Comparison of ENCODE assay signal across 19 cellular contexts in the genomic region with DNA sequence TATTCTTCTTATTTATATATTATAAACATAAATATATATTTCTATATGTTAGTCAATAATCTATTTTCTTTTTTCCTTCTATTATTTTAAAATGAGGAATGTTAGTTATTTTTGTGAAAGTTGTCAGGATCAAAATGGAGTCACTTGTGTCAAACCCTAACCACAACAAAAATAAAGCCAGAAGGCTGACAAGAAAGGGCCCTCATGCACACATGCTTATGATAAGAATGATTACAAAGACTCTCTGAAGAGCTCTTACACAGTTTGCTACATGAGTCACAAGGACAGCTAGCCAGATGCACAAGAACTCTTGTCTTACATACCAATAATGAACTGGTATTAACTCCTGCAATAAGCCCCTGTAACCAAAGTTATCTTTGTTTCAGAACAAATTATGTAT.
DNase-seq lines count a peak whose midpoint lies in the region; ATAC-seq, FAIRE-seq and TF ChIP-seq lines count a peak whose summit lies in the region.
"Had no signal": no experiment of that assay in that cellular context is flagged by ENCODE, and none has a peak within 500 bp of the region (broad histone marks: within the 10 kb centered on the region; RNA-seq: fewer than 3 reads in every experiment).

No MANE protein-coding gene starts in this region.

- peak; percentile 31 for DNase-seq in AG09309 (ENCODE audit: low read depth)
- DNase-seq in HCEC 1CT = peak; percentile 29
- DNase-seq in bronchial epithelial cell (ENCODE audit: low read depth) = peak; percentile 48
- peak; percentile 21 for DNase-seq in kidney tubule cell (ENCODE audit: low spot score)
- DNase-seq in cerebellar cortex (ENCODE audit: low spot score) = no peak
- DNase-seq in GM23338 (ENCODE audit: low spot score) = no peak
- DNase-seq in activated naive CD4-positive, alpha-beta T cell (lab: John Stamatoyannopoulos, UW) = no peak
- DNase-seq: activated CD4-positive, alpha-beta T cell treated with anti-CD3 and anti-CD28 coated beads, Interleukin-2, amount 10 ng/mL, durations not matched to agents 24 days and 14 days; activated naive CD4-positive, alpha-beta T cell treated with anti-CD3 and anti-CD28 coated beads for 36 hours; body of pancreas; left cardiac atrium; NCI-H1105; NK-92 treated with Interleukin-12 subunit alpha and Interleukin-12 subunit beta, amount 100 ng/mL, for 24 hours; stimulated activated CD4-positive, alpha-beta T cell treated with anti-CD3 and anti-CD28 coated beads, Interleukin-2, amount 100 ng/mL, for 48 hours had no signal

- H3K36me3 ChIP-seq in bronchial epithelial cell (ENCODE audit: control insufficient read depth, insufficient read depth, low read length) = no peaks in the 10 kb centered on the region
- no peaks in the 10 kb centered on the region for H3K36me3 ChIP-seq in GM23338 (ENCODE audit: insufficient read depth)
- H3K36me3 ChIP-seq: esophagus muscularis mucosa, vagina had no signal

- H3K27me3 Mint-ChIP-seq in GM23338 (ENCODE audit: insufficient read depth, low read depth, poor library complexity) = no peaks in the 10 kb centered on the region

- no peaks in the 10 kb centered on the region for H3K9me2 ChIP-seq in GM23338 (ENCODE audit: insufficient read depth)

- no peak for ATAC-seq in GM21528 (IDR thresholded peaks at IDR 0.05; ENCODE audit: low FRiP score, unreplicated experiment)
- ATAC-seq in GM23338 = no peak
- ATAC-seq: body of pancreas, HCT116, sciatic nerve had no signal

- peaks cover 5% of the 10 kb centered on the region; the same call in 1 of the 2 replicates for H3K4me1 ChIP-seq in GM23338 (ENCODE audit: insufficient read depth)
- H3K4me1 ChIP-seq: body of pancreas, vagina had no signal

- H3K4me3 Mint-ChIP-seq in GM23338 = no peak overlapping the region
- H3K4me3 Mint-ChIP-seq: activated CD4-positive, alpha-beta T cell treated with anti-CD3 and anti-CD28 coated beads, Interleukin-2, amount 10 ng/mL, durations not matched to agents 24 days and 14 days; activated naive CD4-positive, alpha-beta T cell treated with anti-CD3 and anti-CD28 coated beads for 36 hours had no signal

- no peaks in the 10 kb centered on the region for H3K4me1 Mint-ChIP-seq in GM23338
- H3K4me1 Mint-ChIP-seq: activated CD4-positive, alpha-beta T cell treated with anti-CD3 and anti-CD28 coated beads, Interleukin-2, amount 10 ng/mL, durations not matched to agents 24 days and 14 days had no signal

- H3F3A ChIP-seq in GM23338 (replicated peaks; ENCODE audit: low read depth) = no peaks in the 10 kb centered on the region

- H3K9me3 Mint-ChIP-seq in GM23338 = no peaks in the 10 kb centered on the region
- H3K9me3 Mint-ChIP-seq: activated CD4-positive, alpha-beta T cell treated with anti-CD3 and anti-CD28 coated beads, Interleukin-2, amount 10 ng/mL, durations not matched to agents 24 days and 14 days; activated naive CD4-positive, alpha-beta T cell treated with anti-CD3 and anti-CD28 coated beads for 36 hours had no signal

- H2AFZ ChIP-seq in GM23338 = no peak overlapping the region

- no peaks in the 10 kb centered on the region for H3K27me3 ChIP-seq in bronchial epithelial cell (ENCODE audit: control insufficient read depth, insufficient read depth, low read length)
- H3K27me3 ChIP-seq in GM23338 (ENCODE audit: insufficient read depth) = no peaks in the 10 kb centered on the region
- H3K27me3 ChIP-seq: body of pancreas, esophagus muscularis mucosa, vagina had no signal

- H3K27ac Mint-ChIP-seq in GM23338 = no peak overlapping the region
- H3K27ac Mint-ChIP-seq: activated CD4-positive, alpha-beta T cell treated with anti-CD3 and anti-CD28 coated beads, Interleukin-2, amount 10 ng/mL, durations not matched to agents 24 days and 14 days; activated naive CD4-positive, alpha-beta T cell treated with anti-CD3 and anti-CD28 coated beads for 36 hours had no signal

- no peak overlapping the region for H3K4me2 ChIP-seq in GM23338

- H3K4me3 ChIP-seq in AG09309 (ENCODE audit: control insufficient read depth, low read depth, low read length) (no peak overlapping the region), bronchial epithelial cell (ENCODE audit: low read depth, low read length) (no peak overlapping the region), GM23338 (no peak overlapping the region)
- H3K4me3 ChIP-seq: body of pancreas, esophagus muscularis mucosa, vagina had no signal

- no peak for FAIRE-seq in bronchial epithelial cell (lab: Jason Lieb, UNC)

- no peaks in the 10 kb centered on the region for H3K79me2 ChIP-seq in GM23338 (replicated peaks; ENCODE audit: insufficient read depth)

- H3K36me3 Mint-ChIP-seq in GM23338 (ENCODE audit: low read depth) = no peaks in the 10 kb centered on the region

- no peak overlapping the region for H3K27ac ChIP-seq in GM23338 (ENCODE audit: low read depth)
- H3K27ac ChIP-seq: body of pancreas, esophagus muscularis mucosa, vagina had no signal

- H4K20me1 ChIP-seq in GM23338 (replicated peaks; ENCODE audit: insufficient read depth) = no peaks in the 10 kb centered on the region

- no peak for TF ChIP-seq CTCF in AG09309 (IDR thresholded peaks at IDR 0.05; ENCODE audit: control insufficient read depth, insufficient read depth, low read depth, low read length, missing control alignments)
- no peak for TF ChIP-seq CTCF in bronchial epithelial cell (IDR thresholded peaks at IDR 0.05; ENCODE audit: insufficient read depth, low read length, severe bottlenecking)
- no peak for TF ChIP-seq CTCF in GM23338 (conservative IDR thresholded peaks at IDR 0.05; ENCODE audit: low read depth in 2 of 2)

TF ChIP-seq in GM23338, 12 proteins besides CTCF, POLR2A, EP300 and RAD21:
- TF ChIP-seq EZH2 (IDR thresholded peaks at IDR 0.05; ENCODE audit: low read depth, unreplicated experiment) (no peak), POLR2AphosphoS5 (IDR thresholded peaks at IDR 0.05; ENCODE audit: low read depth) (no peak), STAT1 (IDR thresholded peaks at IDR 0.05; ENCODE audit: unreplicated experiment) (no peak), ZNF331 (CRISPR knock-in tag; IDR thresholded peaks at IDR 0.05; ENCODE audit: low read depth) (no peak), JUNB (IDR thresholded peaks at IDR 0.05; ENCODE audit: unreplicated experiment) (no peak), ZNF114 (CRISPR knock-in tag; IDR thresholded peaks at IDR 0.05) (no peak), NANOG (IDR thresholded peaks at IDR 0.05; ENCODE audit: borderline replicate concordance) (no peak)
- TF ChIP-seq, protein P1, sequence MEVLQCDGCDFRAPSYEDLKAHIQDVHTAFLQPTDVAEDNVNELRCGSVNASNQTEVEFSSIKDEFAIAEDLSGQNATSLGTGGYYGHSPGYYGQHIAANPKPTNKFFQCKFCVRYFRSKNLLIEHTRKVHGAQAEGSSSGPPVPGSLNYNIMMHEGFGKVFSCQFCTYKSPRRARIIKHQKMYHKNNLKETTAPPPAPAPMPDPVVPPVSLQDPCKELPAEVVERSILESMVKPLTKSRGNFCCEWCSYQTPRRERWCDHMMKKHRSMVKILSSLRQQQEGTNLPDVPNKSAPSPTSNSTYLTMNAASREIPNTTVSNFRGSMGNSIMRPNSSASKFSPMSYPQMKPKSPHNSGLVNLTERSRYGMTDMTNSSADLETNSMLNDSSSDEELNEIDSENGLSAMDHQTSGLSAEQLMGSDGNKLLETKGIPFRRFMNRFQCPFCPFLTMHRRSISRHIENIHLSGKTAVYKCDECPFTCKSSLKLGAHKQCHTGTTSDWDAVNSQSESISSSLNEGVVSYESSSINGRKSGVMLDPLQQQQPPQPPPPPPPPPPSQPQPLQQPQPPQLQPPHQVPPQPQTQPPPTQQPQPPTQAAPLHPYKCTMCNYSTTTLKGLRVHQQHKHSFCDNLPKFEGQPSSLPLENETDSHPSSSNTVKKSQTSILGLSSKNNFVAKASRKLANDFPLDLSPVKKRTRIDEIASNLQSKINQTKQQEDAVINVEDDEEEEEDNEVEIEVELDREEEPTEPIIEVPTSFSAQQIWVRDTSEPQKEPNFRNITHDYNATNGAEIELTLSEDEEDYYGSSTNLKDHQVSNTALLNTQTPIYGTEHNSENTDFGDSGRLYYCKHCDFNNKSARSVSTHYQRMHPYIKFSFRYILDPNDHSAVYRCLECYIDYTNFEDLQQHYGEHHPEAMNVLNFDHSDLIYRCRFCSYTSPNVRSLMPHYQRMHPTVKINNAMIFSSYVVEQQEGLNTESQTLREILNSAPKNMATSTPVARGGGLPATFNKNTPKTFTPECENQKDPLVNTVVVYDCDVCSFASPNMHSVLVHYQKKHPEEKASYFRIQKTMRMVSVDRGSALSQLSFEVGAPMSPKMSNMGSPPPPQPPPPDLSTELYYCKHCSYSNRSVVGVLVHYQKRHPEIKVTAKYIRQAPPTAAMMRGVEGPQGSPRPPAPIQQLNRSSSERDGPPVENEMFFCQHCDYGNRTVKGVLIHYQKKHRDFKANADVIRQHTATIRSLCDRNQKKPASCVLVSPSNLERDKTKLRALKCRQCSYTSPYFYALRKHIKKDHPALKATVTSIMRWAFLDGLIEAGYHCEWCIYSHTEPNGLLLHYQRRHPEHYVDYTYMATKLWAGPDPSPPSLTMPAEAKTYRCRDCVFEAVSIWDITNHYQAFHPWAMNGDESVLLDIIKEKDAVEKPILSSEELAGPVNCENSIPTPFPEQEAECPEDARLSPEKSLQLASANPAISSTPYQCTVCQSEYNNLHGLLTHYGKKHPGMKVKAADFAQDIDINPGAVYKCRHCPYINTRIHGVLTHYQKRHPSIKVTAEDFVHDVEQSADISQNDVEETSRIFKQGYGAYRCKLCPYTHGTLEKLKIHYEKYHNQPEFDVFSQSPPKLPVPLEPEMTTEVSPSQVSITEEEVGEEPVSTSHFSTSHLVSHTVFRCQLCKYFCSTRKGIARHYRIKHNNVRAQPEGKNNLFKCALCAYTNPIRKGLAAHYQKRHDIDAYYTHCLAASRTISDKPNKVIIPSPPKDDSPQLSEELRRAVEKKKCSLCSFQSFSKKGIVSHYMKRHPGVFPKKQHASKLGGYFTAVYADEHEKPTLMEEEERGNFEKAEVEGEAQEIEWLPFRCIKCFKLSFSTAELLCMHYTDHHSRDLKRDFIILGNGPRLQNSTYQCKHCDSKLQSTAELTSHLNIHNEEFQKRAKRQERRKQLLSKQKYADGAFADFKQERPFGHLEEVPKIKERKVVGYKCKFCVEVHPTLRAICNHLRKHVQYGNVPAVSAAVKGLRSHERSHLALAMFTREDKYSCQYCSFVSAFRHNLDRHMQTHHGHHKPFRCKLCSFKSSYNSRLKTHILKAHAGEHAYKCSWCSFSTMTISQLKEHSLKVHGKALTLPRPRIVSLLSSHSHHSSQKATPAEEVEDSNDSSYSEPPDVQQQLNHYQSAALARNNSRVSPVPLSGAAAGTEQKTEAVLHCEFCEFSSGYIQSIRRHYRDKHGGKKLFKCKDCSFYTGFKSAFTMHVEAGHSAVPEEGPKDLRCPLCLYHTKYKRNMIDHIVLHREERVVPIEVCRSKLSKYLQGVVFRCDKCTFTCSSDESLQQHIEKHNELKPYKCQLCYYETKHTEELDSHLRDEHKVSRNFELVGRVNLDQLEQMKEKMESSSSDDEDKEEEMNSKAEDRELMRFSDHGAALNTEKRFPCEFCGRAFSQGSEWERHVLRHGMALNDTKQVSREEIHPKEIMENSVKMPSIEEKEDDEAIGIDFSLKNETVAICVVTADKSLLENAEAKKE (CRISPR knock-in tag; IDR thresholded peaks at IDR 0.05) = no peak

Comparison
In these comparisons a context has a peak if more than half of its experiments do, and no peak if none do; other contexts are left out.
1. DNase-seq: peak in AG09309 (single experiment), HCEC 1CT (single experiment), bronchial epithelial cell (single experiment) and kidney tubule cell (single experiment); none in cerebellar cortex (single experiment), GM23338 (single experiment) and activated naive CD4-positive, alpha-beta T cell (0 of 4).